In genomic region chr3:56320907-56321306, GRCh38 we compare ENCODE assay signal across 26 cellular contexts.
"Had no signal": no experiment of that assay in that cellular context is flagged by ENCODE, and none has a peak within 500 bp of the region (broad histone marks: within the 10 kb centered on the region; RNA-seq: fewer than 3 reads in every experiment).

No MANE protein-coding gene starts in this region.

- H3K4me1 Mint-ChIP-seq: natural killer cell; stimulated activated effector memory CD8-positive, alpha-beta T cell treated with anti-CD3 and anti-CD28 coated beads, Interleukin-12 subunit alpha, Interleukin-12 subunit beta, amount 100 ng/mL, for 72 hours had no signal

- H3K79me2 ChIP-seq: parathyroid adenoma had no signal

- H3K4me3 ChIP-seq: colonic mucosa, gastrocnemius medialis, lung, sigmoid colon, thoracic aorta, tibial nerve, upper lobe of left lung had no signal

- H3K4me3 Mint-ChIP-seq: dendritic cell treated with granulocyte-macrophage colony-stimulating factor and Interleukin-4, amounts not matched to agents 40 ng/mL and 50 ng/mL, for 4 days; endodermal cell; natural killer cell; stimulated activated effector memory CD8-positive, alpha-beta T cell treated with anti-CD3 and anti-CD28 coated beads, Interleukin-12 subunit alpha, Interleukin-12 subunit beta, amount 100 ng/mL, for 72 hours; stimulated activated naive CD8-positive, alpha-beta T cell treated with anti-CD3 and anti-CD28 coated beads, Interleukin-15, Interleukin-2, amounts not matched to agents 100 ng/mL and 50 ng/mL, for 24 hours had no signal

- H3K36me3 ChIP-seq: colonic mucosa, gastrocnemius medialis, neutrophil, sigmoid colon, thoracic aorta, tibial nerve, upper lobe of left lung had no signal

- H3K27me3 ChIP-seq: colonic mucosa, gastrocnemius medialis, neutrophil, sigmoid colon, tibial nerve, upper lobe of left lung had no signal

- H3K9me3 ChIP-seq: colonic mucosa, gastrocnemius medialis, neutrophil, sigmoid colon, thoracic aorta, tibial nerve, upper lobe of left lung had no signal

- H3K27me3 Mint-ChIP-seq: progenitor cell of endocrine pancreas had no signal

- H3K4me1 ChIP-seq: colonic mucosa, gastrocnemius medialis, parathyroid adenoma, tibial nerve, upper lobe of left lung had no signal

- ATAC-seq: esophagus mucosa; gastrocnemius medialis; left lobe of liver; natural killer cell; stimulated activated effector memory CD8-positive, alpha-beta T cell treated with anti-CD3 and anti-CD28 coated beads, Interleukin-12 subunit alpha, Interleukin-12 subunit beta, amount 100 ng/mL, for 72 hours had no signal

- H3K9me3 Mint-ChIP-seq: dendritic cell treated with granulocyte-macrophage colony-stimulating factor and Interleukin-4, amounts not matched to agents 40 ng/mL and 50 ng/mL, for 4 days; endodermal cell; natural killer cell; stimulated activated effector memory CD8-positive, alpha-beta T cell treated with anti-CD3 and anti-CD28 coated beads, Interleukin-12 subunit alpha, Interleukin-12 subunit beta, amount 100 ng/mL, for 72 hours; stimulated activated naive CD8-positive, alpha-beta T cell treated with anti-CD3 and anti-CD28 coated beads, Interleukin-15, Interleukin-2, amounts not matched to agents 100 ng/mL and 50 ng/mL, for 24 hours had no signal

- H3K27ac Mint-ChIP-seq: dendritic cell treated with granulocyte-macrophage colony-stimulating factor and Interleukin-4, amounts not matched to agents 40 ng/mL and 50 ng/mL, for 4 days; natural killer cell; progenitor cell of endocrine pancreas; stimulated activated effector memory CD8-positive, alpha-beta T cell treated with anti-CD3 and anti-CD28 coated beads, Interleukin-12 subunit alpha, Interleukin-12 subunit beta, amount 100 ng/mL, for 72 hours; stimulated activated naive CD8-positive, alpha-beta T cell treated with anti-CD3 and anti-CD28 coated beads, Interleukin-15, Interleukin-2, amounts not matched to agents 100 ng/mL and 50 ng/mL, for 24 hours had no signal

- H3K9ac ChIP-seq: parathyroid adenoma had no signal

- H3K27ac ChIP-seq: colonic mucosa, epithelial cell of prostate, gastrocnemius medialis, neutrophil, parathyroid adenoma, sigmoid colon, thoracic aorta, tibial nerve, upper lobe of left lung had no signal

- DNase-seq: colonic mucosa; effector CD8-positive, alpha-beta T cell; endodermal cell; foreskin fibroblast; gastrocnemius medialis; head of caudate nucleus; kidney; midbrain; natural killer cell; right cardiac atrium; sigmoid colon; stimulated activated CD4-positive, alpha-beta T cell treated with anti-CD3 and anti-CD28 coated beads, Interleukin-2, amount 100 ng/mL, for 24 hours; stimulated activated CD4-positive, alpha-beta T cell treated with anti-CD3 and anti-CD28 coated beads, Interleukin-4, amount 100 ng/mL, for 24 hours; upper lobe of left lung had no signal

- H3K36me3 Mint-ChIP-seq: natural killer cell; stimulated activated effector memory CD8-positive, alpha-beta T cell treated with anti-CD3 and anti-CD28 coated beads, Interleukin-12 subunit alpha, Interleukin-12 subunit beta, amount 100 ng/mL, for 72 hours had no signal

- H2AFZ ChIP-seq: parathyroid adenoma had no signal
